Comparison of ENCODE assay signal across 13 cellular contexts in genomic region chr11:44842219-44842618, GRCh38.
DNase-seq lines count a peak whose midpoint lies in the region; ATAC-seq, FAIRE-seq and TF ChIP-seq lines count a peak whose summit lies in the region.
"Had no signal": no experiment of that assay in that cellular context is flagged by ENCODE, and none has a peak within 500 bp of the region (broad histone marks: within the 10 kb centered on the region; RNA-seq: fewer than 3 reads in every experiment).

No MANE protein-coding gene starts in this region.

- no peak for ATAC-seq in CD8-positive, alpha-beta T cell
- ATAC-seq: GM12878, left colon, natural killer cell had no signal

- H3K27ac ChIP-seq in iPS-20b (ENCODE audit: low read length): peak overlapping the region; percentile 52
- H3K27ac ChIP-seq in CD8-positive, alpha-beta T cell (ENCODE audit: low read depth, low read length): no peak overlapping the region
- H3K27ac ChIP-seq: RWPE1 had no signal

- intact Hi-C loops in CD8-positive, alpha-beta T cell (cut with DNase I, micrococcal nuclease): no loop called here

- DNase-seq in HS-27A (ENCODE audit: low read depth) (peak; percentile 91), astrocyte of the spinal cord (ENCODE audit: low read depth, low spot score) (peak; percentile 85), urothelium cell line (ENCODE audit: low spot score) (no peak), OCI-M1 (lab: John Stamatoyannopoulos, UW) (no peak), HAP-1 (ENCODE audit: low spot score in 2 of 2) (no peak)
- DNase-seq in CD8-positive, alpha-beta T cell: no peak
- DNase-seq: activated naive CD4-positive, alpha-beta T cell treated with Interleukin-2 at 50 U/mL for 16 hours; left colon; natural killer cell had no signal

- POLR2A ChIA-PET in CD8-positive, alpha-beta T cell (lab: Charles Lee): no interaction called here

- peak overlapping the region; percentile 52; the same call in 1 of the 2 replicates for H3K9ac ChIP-seq in iPS-20b (ENCODE audit: low read depth, low read length)

- peak; percentile 53 for FAIRE-seq in urothelium cell line (lab: Jason Lieb, UNC)
- FAIRE-seq: GM12878 had no signal

- H3K27me3 Mint-ChIP-seq in CD8-positive, alpha-beta T cell (ENCODE audit: low read depth): peaks cover 2% of the 10 kb centered on the region

- H3K4me3 Mint-ChIP-seq in CD8-positive, alpha-beta T cell: no peak overlapping the region
- H3K4me3 Mint-ChIP-seq: dendritic cell treated with granulocyte-macrophage colony-stimulating factor and Interleukin-4, amounts not matched to agents 40 ng/mL and 50 ng/mL, for 4 days; natural killer cell had no signal

- H3K36me3 ChIP-seq in iPS-20b (ENCODE audit: insufficient read depth, low read depth, low read length): no peaks in the 10 kb centered on the region
- H3K36me3 ChIP-seq in CD8-positive, alpha-beta T cell (ENCODE audit: insufficient read depth, low read length): no peaks in the 10 kb centered on the region
- no peaks in the 10 kb centered on the region for H3K36me3 ChIP-seq in HAP-1 (replicated peaks)

- peaks cover 31% of the 10 kb centered on the region for H3K9me3 Mint-ChIP-seq in CD8-positive, alpha-beta T cell

- no peaks in the 10 kb centered on the region for H3K4me1 Mint-ChIP-seq in CD8-positive, alpha-beta T cell (ENCODE audit: low read depth)
- H3K4me1 Mint-ChIP-seq: natural killer cell had no signal

- H3K27me3 ChIP-seq in iPS-20b (ENCODE audit: insufficient read depth, low read length): no peaks in the 10 kb centered on the region
- H3K27me3 ChIP-seq in CD8-positive, alpha-beta T cell (ENCODE audit: insufficient read depth, low read length): no peaks in the 10 kb centered on the region
- no peaks in the 10 kb centered on the region for H3K27me3 ChIP-seq in HAP-1 (ENCODE audit: low read depth)

- H3K9me3 ChIP-seq in iPS-20b (ENCODE audit: insufficient read depth, low read depth, low read length) (peaks cover 7% of the 10 kb centered on the region; the same call in 1 of the 2 replicates), HAP-1 (no peaks in the 10 kb centered on the region)
- no peaks in the 10 kb centered on the region for H3K9me3 ChIP-seq in CD8-positive, alpha-beta T cell (ENCODE audit: low read length)

- H3K4me3 ChIP-seq in astrocyte of the spinal cord (ENCODE audit: low read depth, low read length) (no peak overlapping the region), iPS-20b (ENCODE audit: low read length) (no peak overlapping the region), HAP-1 (no peak overlapping the region)
- no peak overlapping the region for H3K4me3 ChIP-seq in CD8-positive, alpha-beta T cell (ENCODE audit: low read depth, low read length)
- H3K4me3 ChIP-seq: GM12878 had no signal

- H3K36me3 Mint-ChIP-seq in CD8-positive, alpha-beta T cell: peaks cover 24% of the 10 kb centered on the region

- H3K4me1 ChIP-seq in iPS-20b (ENCODE audit: insufficient read depth, low read length) (peaks cover 33% of the 10 kb centered on the region), HAP-1 (no peaks in the 10 kb centered on the region)
- H3K4me1 ChIP-seq in CD8-positive, alpha-beta T cell (ENCODE audit: insufficient read depth, low read length): no peaks in the 10 kb centered on the region

- CTCF ChIA-PET in CD8-positive, alpha-beta T cell (lab: Charles Lee): no interaction called here

- no peak overlapping the region for H3K27ac Mint-ChIP-seq in CD8-positive, alpha-beta T cell
- H3K27ac Mint-ChIP-seq: dendritic cell treated with granulocyte-macrophage colony-stimulating factor and Interleukin-4, amounts not matched to agents 40 ng/mL and 50 ng/mL, for 4 days; natural killer cell had no signal

- no peak for TF ChIP-seq CTCF in astrocyte of the spinal cord (IDR thresholded peaks at IDR 0.05; ENCODE audit: low read depth, low read length)
- no peak for TF ChIP-seq CTCF in CD8-positive, alpha-beta T cell (IDR thresholded peaks at IDR 0.05)

- in situ Hi-C loops in astrocyte of the spinal cord (cut with HindIII; ENCODE audit: low sequenced_read_pairs) (no loop called here), HAP-1 (cut with MboI; ENCODE audit: low sequenced_read_pairs) (no loop called here)

Comparison
In these comparisons a context has a peak if more than half of its experiments do, and no peak if none do; other contexts are left out.
1. DNase-seq: peak in HS-27A (single experiment) and astrocyte of the spinal cord (single experiment); none in urothelium cell line (single experiment), OCI-M1 (single experiment), CD8-positive, alpha-beta T cell (0 of 7) and HAP-1 (0 of 2).